Comparison of ENCODE assay signal across 10 cellular contexts in the genomic region with DNA sequence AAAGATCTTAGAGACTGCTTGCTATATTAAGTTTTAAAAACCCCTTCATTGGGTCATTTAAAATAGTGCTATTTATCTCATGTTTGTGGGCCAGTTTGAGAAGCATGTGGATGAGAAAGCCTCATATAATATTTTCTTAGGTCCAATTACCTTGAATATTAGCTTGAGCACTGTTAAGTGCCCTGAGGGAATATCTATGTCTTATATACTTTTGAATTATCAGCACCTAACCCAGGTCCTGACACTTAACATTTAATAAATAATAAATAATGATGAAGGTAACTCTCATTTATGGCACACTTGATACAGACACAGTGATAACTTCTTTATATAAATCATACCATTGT. TPM values are rescaled to one million over a fixed set of nuclear protein-coding genes. Genes with fewer than 3 reads are reported as not detected.
DNase-seq lines count a peak whose midpoint lies in the region; ATAC-seq and TF ChIP-seq lines count a peak whose summit lies in the region.
"Had no signal": no experiment of that assay in that cellular context is flagged by ENCODE, and none has a peak within 500 bp of the region (broad histone marks: within the 10 kb centered on the region; RNA-seq: fewer than 3 reads in every experiment).

No MANE protein-coding gene starts in this region.

- peak overlapping the region in 1 of 2 experiments; percentile 60; a peak in 3 of 4 replicates for H3K27ac ChIP-seq in SK-N-SH (ENCODE audit: low read depth in 2 of 2, low read length in 1 of 2)
- H3K27ac ChIP-seq in stomach: peak overlapping the region in 4 of 5 donors; percentile 77 to 90 (median 83)

- no peak overlapping the region for H3K9ac ChIP-seq in SK-N-SH
- H3K9ac ChIP-seq in Loucy (ENCODE audit: low read depth, low read length, poor library complexity, severe bottlenecking): no peak overlapping the region

- H3K4me2 ChIP-seq in SK-N-SH (peak overlapping the region; percentile 78), Loucy (ENCODE audit: low read depth, low read length, poor library complexity, severe bottlenecking) (peak overlapping the region; percentile 62)

- TF ChIP-seq CTCF in SK-N-SH (IDR thresholded peaks at IDR 0.05) (no peak), Loucy (conservative IDR thresholded peaks at IDR 0.05; ENCODE audit: low read length) (no peak), fibroblast of pulmonary artery (IDR thresholded peaks at IDR 0.05; ENCODE audit: low read length, missing control alignments) (no peak), stomach (IDR thresholded peaks at IDR 0.05) (no peak)

- peak overlapping the region; percentile 32 to 62; a peak in 3 of 4 replicates for H3K4me3 ChIP-seq in SK-N-SH (ENCODE audit: low read depth in 2 of 2, low read length in 1 of 2)
- H3K4me3 ChIP-seq in Loucy (ENCODE audit: low read length, poor library complexity, severe bottlenecking): peak overlapping the region; percentile 46
- H3K4me3 ChIP-seq in fibroblast of pulmonary artery (replicated peaks; ENCODE audit: low read depth, low read length): peak overlapping the region; percentile 57
- H3K4me3 ChIP-seq in stomach: peak overlapping the region; percentile 38 to 56 (median 52)

- no peak for TF ChIP-seq POLR2A in stomach (IDR thresholded peaks at IDR 0.05)

- no peaks in the 10 kb centered on the region for H3K36me3 ChIP-seq in SK-N-SH (replicated peaks in 1 of 2; ENCODE audit: control insufficient read depth in 1 of 2, insufficient read depth in 2 of 2, low read length in 1 of 2)
- no peaks in the 10 kb centered on the region for H3K36me3 ChIP-seq in Loucy (ENCODE audit: insufficient read depth, low read length)
- H3K36me3 ChIP-seq in stomach: peaks cover 0 to 10% (median 7%) of the 10 kb centered on the region in 4 donors

- POLR2A ChIA-PET in SK-N-SH (lab: Yijun Ruan, JAX): no interaction called here

- H3K79me2 ChIP-seq in SK-N-SH (ENCODE audit: insufficient read depth) (no peaks in the 10 kb centered on the region), Loucy (ENCODE audit: insufficient read depth, low read length) (no peaks in the 10 kb centered on the region)

- H3K27me3 ChIP-seq in SK-N-SH (ENCODE audit: insufficient read depth) (no peaks in the 10 kb centered on the region), Loucy (ENCODE audit: insufficient read depth, low read length, poor library complexity, severe bottlenecking) (no peaks in the 10 kb centered on the region), stomach (no peaks in the 10 kb centered on the region)

- no peak for DNase-seq in SK-N-SH
- no peak for DNase-seq in fibroblast of pulmonary artery (ENCODE audit: low read depth)
- no peak for DNase-seq in stomach
- DNase-seq in SHP77 treated with DMSO at 0.1 percent for 48 hours (lab: John Stamatoyannopoulos, UW): no peak
- no peak for DNase-seq in activated CD8-positive, alpha-beta memory T cell treated with anti-CD3 and anti-CD28 coated beads, Interleukin-2, amount 50 U/mL, for 4 hours
- DNase-seq in kidney glomerular epithelial cell (lab: John Stamatoyannopoulos, UW): no peak

- intact Hi-C loops in stomach (cut with DNase I; ENCODE audit: low total_unique reads): no loop called here

- H3K4me1 ChIP-seq in SK-N-SH (ENCODE audit: control insufficient read depth in 1 of 2, insufficient read depth in 2 of 2, low read depth in 1 of 2, low read length in 1 of 2) (peaks cover 7 to 23% of the 10 kb centered on the region in 2 experiments; a peak in 3 of 4 replicates), Loucy (ENCODE audit: insufficient read depth, low read length, poor library complexity, severe bottlenecking) (peaks cover 41% of the 10 kb centered on the region), stomach (peaks cover 14 to 84% (median 39%) of the 10 kb centered on the region in 4 donors)

- no peaks in the 10 kb centered on the region for H3K9me2 ChIP-seq in SK-N-SH
- H3K9me2 ChIP-seq in Loucy (replicated peaks; ENCODE audit: low read depth, low read length): no peaks in the 10 kb centered on the region

- CTCF ChIA-PET in SK-N-SH (lab: Yijun Ruan, JAX): no interaction called here

- ATAC-seq in SK-N-SH treated with all-trans-retinoic acid at 6 μM for 48 hours: no peak

- no peak for TF ChIP-seq RAD21 in SK-N-SH (IDR thresholded peaks at IDR 0.05; ENCODE audit: low read length)

- no peaks in the 10 kb centered on the region for H4K20me1 ChIP-seq in SK-N-SH (ENCODE audit: insufficient read depth)
- no peaks in the 10 kb centered on the region for H4K20me1 ChIP-seq in Loucy (ENCODE audit: insufficient read depth, low read length, poor library complexity, severe bottlenecking)

- TF ChIP-seq EP300 in SK-N-SH (IDR thresholded peaks at IDR 0.05; ENCODE audit: borderline replicate concordance in 1 of 2, low read depth in 1 of 2, low read length in 1 of 2) (no peak), stomach (IDR thresholded peaks at IDR 0.05) (no peak)

- H2AFZ ChIP-seq in SK-N-SH (ENCODE audit: low read depth) (peak overlapping the region; percentile 74), Loucy (ENCODE audit: low read length) (no peak overlapping the region)

- H3F3A ChIP-seq in SK-N-SH (replicated peaks; ENCODE audit: insufficient read depth): peaks cover 5% of the 10 kb centered on the region
- no peaks in the 10 kb centered on the region for H3F3A ChIP-seq in Loucy (ENCODE audit: low read depth)

- H3K9me3 ChIP-seq in SK-N-SH (no peaks in the 10 kb centered on the region), Loucy (ENCODE audit: insufficient read depth, low read depth, low read length) (no peaks in the 10 kb centered on the region), stomach (no peaks in the 10 kb centered on the region)

TF ChIP-seq in SK-N-SH, 30 proteins besides CTCF, POLR2A, EP300 and RAD21 (continues in another document):
- TF ChIP-seq NRF1 (IDR thresholded peaks at IDR 0.05; ENCODE audit: low read depth, low read length) (no peak), FOXJ3 (CRISPR knock-in tag; IDR thresholded peaks at IDR 0.05) (no peak), TEAD4 (IDR thresholded peaks at IDR 0.05; ENCODE audit: borderline replicate concordance, insufficient read depth) (no peak), RXRA (IDR thresholded peaks at IDR 0.05; ENCODE audit: borderline replicate concordance, low read depth) (no peak), RFX5 (IDR thresholded peaks at IDR 0.05; ENCODE audit: low read length) (no peak), FOXM1 (IDR thresholded peaks at IDR 0.05; ENCODE audit: low read depth) (no peak)
- TF ChIP-seq, protein P1, sequence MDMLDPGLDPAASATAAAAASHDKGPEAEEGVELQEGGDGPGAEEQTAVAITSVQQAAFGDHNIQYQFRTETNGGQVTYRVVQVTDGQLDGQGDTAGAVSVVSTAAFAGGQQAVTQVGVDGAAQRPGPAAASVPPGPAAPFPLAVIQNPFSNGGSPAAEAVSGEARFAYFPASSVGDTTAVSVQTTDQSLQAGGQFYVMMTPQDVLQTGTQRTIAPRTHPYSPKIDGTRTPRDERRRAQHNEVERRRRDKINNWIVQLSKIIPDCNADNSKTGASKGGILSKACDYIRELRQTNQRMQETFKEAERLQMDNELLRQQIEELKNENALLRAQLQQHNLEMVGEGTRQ (IDR thresholded peaks at IDR 0.05; ENCODE audit: borderline replicate concordance, low read depth, low read length): no peak
- TF ChIP-seq, protein P2, sequence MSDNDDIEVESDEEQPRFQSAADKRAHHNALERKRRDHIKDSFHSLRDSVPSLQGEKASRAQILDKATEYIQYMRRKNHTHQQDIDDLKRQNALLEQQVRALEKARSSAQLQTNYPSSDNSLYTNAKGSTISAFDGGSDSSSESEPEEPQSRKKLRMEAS (IDR thresholded peaks at IDR 0.05; ENCODE audit: low read depth): no peak

TF ChIP-seq in SK-N-SH treated with all-trans-retinoic acid at 6 μM for 48 hours, 23 proteins besides CTCF, POLR2A, EP300 and RAD21 (continues in another document):
- TF ChIP-seq, protein P3, sequence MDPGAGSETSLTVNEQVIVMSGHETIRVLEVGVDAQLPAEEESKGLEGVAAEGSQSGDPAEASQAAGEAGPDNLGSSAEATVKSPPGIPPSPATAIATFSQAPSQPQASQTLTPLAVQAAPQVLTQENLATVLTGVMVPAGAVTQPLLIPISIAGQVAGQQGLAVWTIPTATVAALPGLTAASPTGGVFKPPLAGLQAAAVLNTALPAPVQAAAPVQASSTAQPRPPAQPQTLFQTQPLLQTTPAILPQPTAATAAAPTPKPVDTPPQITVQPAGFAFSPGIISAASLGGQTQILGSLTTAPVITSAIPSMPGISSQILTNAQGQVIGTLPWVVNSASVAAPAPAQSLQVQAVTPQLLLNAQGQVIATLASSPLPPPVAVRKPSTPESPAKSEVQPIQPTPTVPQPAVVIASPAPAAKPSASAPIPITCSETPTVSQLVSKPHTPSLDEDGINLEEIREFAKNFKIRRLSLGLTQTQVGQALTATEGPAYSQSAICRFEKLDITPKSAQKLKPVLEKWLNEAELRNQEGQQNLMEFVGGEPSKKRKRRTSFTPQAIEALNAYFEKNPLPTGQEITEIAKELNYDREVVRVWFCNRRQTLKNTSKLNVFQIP (CRISPR knock-in tag; IDR thresholded peaks at IDR 0.05; ENCODE audit: borderline replicate concordance, low read depth): no peak
- TF ChIP-seq ZNF70 (CRISPR knock-in tag; IDR thresholded peaks at IDR 0.05): no peak
- TF ChIP-seq SNAI2 (CRISPR knock-in tag; IDR thresholded peaks at IDR 0.05): no peak
- TF ChIP-seq OSR1 (CRISPR knock-in tag; IDR thresholded peaks at IDR 0.05): no peak
- no peak for TF ChIP-seq RARB (CRISPR knock-in tag; IDR thresholded peaks at IDR 0.05)
- TF ChIP-seq, protein P4, sequence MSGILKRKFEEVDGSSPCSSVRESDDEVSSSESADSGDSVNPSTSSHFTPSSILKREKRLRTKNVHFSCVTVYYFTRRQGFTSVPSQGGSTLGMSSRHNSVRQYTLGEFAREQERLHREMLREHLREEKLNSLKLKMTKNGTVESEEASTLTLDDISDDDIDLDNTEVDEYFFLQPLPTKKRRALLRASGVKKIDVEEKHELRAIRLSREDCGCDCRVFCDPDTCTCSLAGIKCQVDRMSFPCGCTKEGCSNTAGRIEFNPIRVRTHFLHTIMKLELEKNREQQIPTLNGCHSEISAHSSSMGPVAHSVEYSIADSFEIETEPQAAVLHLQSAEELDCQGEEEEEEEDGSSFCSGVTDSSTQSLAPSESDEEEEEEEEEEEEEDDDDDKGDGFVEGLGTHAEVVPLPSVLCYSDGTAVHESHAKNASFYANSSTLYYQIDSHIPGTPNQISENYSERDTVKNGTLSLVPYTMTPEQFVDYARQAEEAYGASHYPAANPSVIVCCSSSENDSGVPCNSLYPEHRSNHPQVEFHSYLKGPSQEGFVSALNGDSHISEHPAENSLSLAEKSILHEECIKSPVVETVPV (CRISPR knock-in tag; IDR thresholded peaks at IDR 0.05): no peak

RNA-seq across cellular contexts. Expression of a gene that starts 0.3 kb away (rescaled TPM):
- polyA plus RNA-seq in SK-N-SH (2012; rRNA removed) (8.7 and 10.2 TPM in 2 replicates), stomach (100 to 1,000 TPM in 1 of 3 donors, 10 to 100 TPM in 2; 37.9 to 119 (median 66.0) TPM)
- polyA plus RNA-seq in SK-N-SH (2012; cell fraction: cytosol; rRNA removed): 9.4 and 10.3 TPM in 2 replicates
- 5.8 and 10.3 TPM in 2 replicates for polyA plus RNA-seq in SK-N-SH (2012; cell fraction: nucleus; rRNA removed)
- 10 to 100 TPM; 21.0 to 74.2 (median 60.3) TPM for total RNA-seq in stomach

RNA-seq across cellular contexts. Expression of a gene that starts 49.6 kb away (rescaled TPM):
- polyA plus RNA-seq in SK-N-SH (2012; rRNA removed) (not detected in 2 replicates), stomach (not detected)
- polyA plus RNA-seq in SK-N-SH (2012; cell fraction: cytosol; rRNA removed): not detected in 2 replicates
- not detected in 2 replicates for polyA plus RNA-seq in SK-N-SH (2012; cell fraction: nucleus; rRNA removed)
- total RNA-seq in stomach: not detected
- total RNA-seq: kidney epithelial cell, NCI-H460 had no signal
